15 cellular contexts compared by ENCODE assay signal in the genomic region with DNA sequence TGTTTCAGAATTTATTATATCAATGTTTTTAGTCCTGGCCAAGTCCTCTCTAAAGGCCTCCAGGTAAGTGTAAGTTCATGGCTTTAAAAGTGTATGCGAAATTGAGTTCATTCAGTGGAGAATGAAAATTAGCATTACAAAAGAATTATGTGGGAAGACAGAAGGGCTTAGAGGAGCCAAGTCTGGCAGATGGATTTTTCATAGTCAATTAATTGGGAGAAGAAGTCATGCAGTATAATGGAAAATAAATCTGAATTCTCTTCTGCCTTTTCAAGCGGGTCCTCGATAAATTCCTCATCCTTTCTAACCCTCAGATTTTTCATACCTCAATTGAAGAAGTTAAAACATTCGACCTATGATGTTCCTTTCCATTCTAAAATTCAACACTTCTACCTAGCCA.
DNase-seq lines count a peak whose midpoint lies in the region; ATAC-seq and TF ChIP-seq lines count a peak whose summit lies in the region.
"Had no signal": no experiment of that assay in that cellular context is flagged by ENCODE, and none has a peak within 500 bp of the region (broad histone marks: within the 10 kb centered on the region; RNA-seq: fewer than 3 reads in every experiment).

No MANE protein-coding gene starts in this region.

- no peak for TF ChIP-seq EP300 in SK-N-SH (IDR thresholded peaks at IDR 0.05; ENCODE audit: borderline replicate concordance in 1 of 2, low read depth in 1 of 2, low read length in 1 of 2)

- TF ChIP-seq CTCF in SK-N-SH (IDR thresholded peaks at IDR 0.05): no peak

- no peaks in the 10 kb centered on the region for H3F3A ChIP-seq in SK-N-SH (replicated peaks; ENCODE audit: insufficient read depth)

- DNase-seq in SK-N-SH: no peak
- DNase-seq in NCI-H446 (lab: John Stamatoyannopoulos, UW): peak; percentile 51 to 56
- peak; percentile 77 for DNase-seq in cerebellar cortex (ENCODE audit: low spot score)
- no peak for DNase-seq in DMS53 (lab: John Stamatoyannopoulos, UW)
- no peak for DNase-seq in NCI-H2196 treated with DMSO at 0.1 percent for 48 hours (lab: John Stamatoyannopoulos, UW; ENCODE audit: unreplicated experiment)
- no peak for DNase-seq in NCI-H1105 treated with DMSO at 0.1 percent for 48 hours (lab: John Stamatoyannopoulos, UW)
- DNase-seq: 8988T; ACHN; CD4-positive, CD25-positive, alpha-beta regulatory T cell; HFFc6 had no signal

- no peak for TF ChIP-seq RAD21 in SK-N-SH (IDR thresholded peaks at IDR 0.05; ENCODE audit: low read length)

- H3K4me1 ChIP-seq in SK-N-SH (ENCODE audit: control insufficient read depth in 1 of 2, insufficient read depth in 2 of 2, low read depth in 1 of 2, low read length in 1 of 2): peaks cover 5 to 7% of the 10 kb centered on the region in 2 experiments; a peak in 3 of 4 replicates
- H3K4me1 ChIP-seq: BLaER1 treated with 17β-estradiol and CSF1 and Interleukin-3, amounts not matched to agents 10 nM and 100 nM; HAP-1 had no signal

- H3K27me3 ChIP-seq in SK-N-SH (ENCODE audit: insufficient read depth): no peaks in the 10 kb centered on the region
- H3K27me3 ChIP-seq: BLaER1 treated with 17β-estradiol and CSF1 and Interleukin-3, amounts not matched to agents 10 nM and 100 nM had no signal

- POLR2A ChIA-PET in SK-N-SH (lab: Yijun Ruan, JAX): no interaction called here

- no peak overlapping the region for H3K9ac ChIP-seq in SK-N-SH
- H3K9ac ChIP-seq: BLaER1 treated with 17β-estradiol and CSF1 and Interleukin-3, amounts not matched to agents 10 nM and 100 nM; GM23248 had no signal

- no peak for ATAC-seq in SK-N-SH treated with all-trans-retinoic acid at 6 μM for 48 hours
- ATAC-seq: GM12878 had no signal

- 84% methylated on average over 4 of the region's 4 CpGs for WGBS in SK-N-SH (ENCODE audit: low lambda C conversion rate)

- H3K9me2 ChIP-seq in SK-N-SH: no peaks in the 10 kb centered on the region

- H3K9me3 ChIP-seq in SK-N-SH: no peaks in the 10 kb centered on the region
- H3K9me3 ChIP-seq: BLaER1 treated with 17β-estradiol and CSF1 and Interleukin-3, amounts not matched to agents 10 nM and 100 nM; HAP-1 had no signal

- no peaks in the 10 kb centered on the region for H3K36me3 ChIP-seq in SK-N-SH (replicated peaks in 1 of 2; ENCODE audit: control insufficient read depth in 1 of 2, insufficient read depth in 2 of 2, low read length in 1 of 2)
- H3K36me3 ChIP-seq: BLaER1 treated with 17β-estradiol and CSF1 and Interleukin-3, amounts not matched to agents 10 nM and 100 nM; HAP-1 had no signal

- H3K4me3 ChIP-seq in SK-N-SH (ENCODE audit: low read depth in 2 of 2, low read length in 1 of 2): no peak overlapping the region
- H3K4me3 ChIP-seq: BLaER1 treated with 17β-estradiol and CSF1 and Interleukin-3, amounts not matched to agents 10 nM and 100 nM; GM12878; GM23248; HAP-1 had no signal

- CTCF ChIA-PET in SK-N-SH (lab: Yijun Ruan, JAX): no interaction called here

- H3K4me2 ChIP-seq in SK-N-SH: no peak overlapping the region
- H3K4me2 ChIP-seq: BLaER1 treated with 17β-estradiol and CSF1 and Interleukin-3, amounts not matched to agents 10 nM and 100 nM had no signal

- peak overlapping the region; percentile 57; the same call in 1 of the 2 replicates for H2AFZ ChIP-seq in SK-N-SH (ENCODE audit: low read depth)
- H2AFZ ChIP-seq: GM23248 had no signal

- no peak overlapping the region for H3K27ac ChIP-seq in SK-N-SH (ENCODE audit: low read depth in 2 of 2, low read length in 1 of 2)
- H3K27ac ChIP-seq: BLaER1 treated with 17β-estradiol and CSF1 and Interleukin-3, amounts not matched to agents 10 nM and 100 nM; GM23248 had no signal

- H4K20me1 ChIP-seq in SK-N-SH (ENCODE audit: insufficient read depth): no peaks in the 10 kb centered on the region
- H4K20me1 ChIP-seq: BLaER1 treated with 17β-estradiol and CSF1 and Interleukin-3, amounts not matched to agents 10 nM and 100 nM had no signal

- H3K79me2 ChIP-seq in SK-N-SH (ENCODE audit: insufficient read depth): no peaks in the 10 kb centered on the region

TF ChIP-seq in SK-N-SH, 30 proteins besides CTCF, POLR2A, EP300 and RAD21:
- TF ChIP-seq GABPA (IDR thresholded peaks at IDR 0.05; ENCODE audit: low read depth): no peak
- TF ChIP-seq TAF1 (IDR thresholded peaks at IDR 0.05; ENCODE audit: borderline replicate concordance, low read depth, low read length): no peak
- TF ChIP-seq GATA2 (CRISPR knock-in tag; IDR thresholded peaks at IDR 0.05): no peak
- no peak for TF ChIP-seq SIN3A (IDR thresholded peaks at IDR 0.05; ENCODE audit: borderline replicate concordance, low read depth, low read length)
- no peak for TF ChIP-seq FOXJ3 (CRISPR knock-in tag; IDR thresholded peaks at IDR 0.05)

TF ChIP-seq in SK-N-SH treated with all-trans-retinoic acid at 6 μM for 48 hours, 23 proteins besides CTCF, POLR2A, EP300 and RAD21:
- TF ChIP-seq ZFP30 (CRISPR knock-in tag; IDR thresholded peaks at IDR 0.05) (no peak), BACH2 (CRISPR knock-in tag; IDR thresholded peaks at IDR 0.05; ENCODE audit: borderline replicate concordance) (no peak), ZNF565 (CRISPR knock-in tag; conservative IDR thresholded peaks at IDR 0.05; ENCODE audit: low read depth) (no peak), ZFP3 (CRISPR knock-in tag; IDR thresholded peaks at IDR 0.05) (no peak), TOX (CRISPR knock-in tag; IDR thresholded peaks at IDR 0.05; ENCODE audit: borderline replicate concordance) (no peak), ARNTL (CRISPR knock-in tag; IDR thresholded peaks at IDR 0.05; ENCODE audit: borderline replicate concordance, low read depth) (no peak), SNAI2 (CRISPR knock-in tag; IDR thresholded peaks at IDR 0.05) (no peak), ZNF8 (CRISPR knock-in tag; IDR thresholded peaks at IDR 0.05) (no peak), ESRRG (CRISPR knock-in tag; IDR thresholded peaks at IDR 0.05) (no peak), CSDC2 (CRISPR knock-in tag; IDR thresholded peaks at IDR 0.05) (no peak)
- TF ChIP-seq, protein P1, sequence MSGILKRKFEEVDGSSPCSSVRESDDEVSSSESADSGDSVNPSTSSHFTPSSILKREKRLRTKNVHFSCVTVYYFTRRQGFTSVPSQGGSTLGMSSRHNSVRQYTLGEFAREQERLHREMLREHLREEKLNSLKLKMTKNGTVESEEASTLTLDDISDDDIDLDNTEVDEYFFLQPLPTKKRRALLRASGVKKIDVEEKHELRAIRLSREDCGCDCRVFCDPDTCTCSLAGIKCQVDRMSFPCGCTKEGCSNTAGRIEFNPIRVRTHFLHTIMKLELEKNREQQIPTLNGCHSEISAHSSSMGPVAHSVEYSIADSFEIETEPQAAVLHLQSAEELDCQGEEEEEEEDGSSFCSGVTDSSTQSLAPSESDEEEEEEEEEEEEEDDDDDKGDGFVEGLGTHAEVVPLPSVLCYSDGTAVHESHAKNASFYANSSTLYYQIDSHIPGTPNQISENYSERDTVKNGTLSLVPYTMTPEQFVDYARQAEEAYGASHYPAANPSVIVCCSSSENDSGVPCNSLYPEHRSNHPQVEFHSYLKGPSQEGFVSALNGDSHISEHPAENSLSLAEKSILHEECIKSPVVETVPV (CRISPR knock-in tag; IDR thresholded peaks at IDR 0.05): no peak
- TF ChIP-seq, protein P2, sequence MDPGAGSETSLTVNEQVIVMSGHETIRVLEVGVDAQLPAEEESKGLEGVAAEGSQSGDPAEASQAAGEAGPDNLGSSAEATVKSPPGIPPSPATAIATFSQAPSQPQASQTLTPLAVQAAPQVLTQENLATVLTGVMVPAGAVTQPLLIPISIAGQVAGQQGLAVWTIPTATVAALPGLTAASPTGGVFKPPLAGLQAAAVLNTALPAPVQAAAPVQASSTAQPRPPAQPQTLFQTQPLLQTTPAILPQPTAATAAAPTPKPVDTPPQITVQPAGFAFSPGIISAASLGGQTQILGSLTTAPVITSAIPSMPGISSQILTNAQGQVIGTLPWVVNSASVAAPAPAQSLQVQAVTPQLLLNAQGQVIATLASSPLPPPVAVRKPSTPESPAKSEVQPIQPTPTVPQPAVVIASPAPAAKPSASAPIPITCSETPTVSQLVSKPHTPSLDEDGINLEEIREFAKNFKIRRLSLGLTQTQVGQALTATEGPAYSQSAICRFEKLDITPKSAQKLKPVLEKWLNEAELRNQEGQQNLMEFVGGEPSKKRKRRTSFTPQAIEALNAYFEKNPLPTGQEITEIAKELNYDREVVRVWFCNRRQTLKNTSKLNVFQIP (CRISPR knock-in tag; IDR thresholded peaks at IDR 0.05; ENCODE audit: borderline replicate concordance, low read depth): no peak

Comparison
In these comparisons a context has a peak if more than half of its experiments do, and no peak if none do; other contexts are left out.
1. DNase-seq: peak in NCI-H446 (2 of 2) and cerebellar cortex (single experiment); none in SK-N-SH (single experiment), DMS53 (single experiment), NCI-H2196 treated with DMSO at 0.1 percent for 48 hours (single experiment) and NCI-H1105 treated with DMSO at 0.1 percent for 48 hours (single experiment).